Comparison of ENCODE assay signal across 26 cellular contexts in genomic region chr1:5877001-5877400, GRCh38.
"Had no signal": no experiment of that assay in that cellular context is flagged by ENCODE, and none has a peak within 500 bp of the region (broad histone marks: within the 10 kb centered on the region; RNA-seq: fewer than 3 reads in every experiment).

No MANE protein-coding gene starts in this region.

- H3K27ac Mint-ChIP-seq: immature natural killer cell had no signal

- H3K4me1 Mint-ChIP-seq: immature natural killer cell had no signal

- DNase-seq: dermis blood vessel endothelial cell; dorsolateral prefrontal cortex; effector CD4-positive, alpha-beta T cell; effector memory CD4-positive, alpha-beta T cell; erythroblast; esophagus squamous epithelium; foreskin fibroblast; foreskin melanocyte; gastrocnemius medialis; glutamatergic neuron; head of caudate nucleus; heart right ventricle; hippocampal formation; immature natural killer cell; islet precursor cell; left cardiac atrium; left ventricle myocardium superior; lower lobe of right lung; mesendoderm; midbrain had no signal

- H3K4me3 Mint-ChIP-seq: immature natural killer cell had no signal

- H3K27ac ChIP-seq: coronary artery, dorsolateral prefrontal cortex, epithelial cell of prostate, esophagus squamous epithelium, gastrocnemius medialis, heart right ventricle, left lung, lower lobe of right lung had no signal

- FAIRE-seq: colon, endometrium had no signal

- H3K9me3 Mint-ChIP-seq: immature natural killer cell had no signal

- H3K9me3 ChIP-seq: gastrocnemius medialis had no signal

- ATAC-seq: esophagus mucosa, gastrocnemius medialis, heart right ventricle, left cardiac atrium, left lung, left ventricle myocardium superior, lower lobe of right lung had no signal

- H3K4me3 ChIP-seq: coronary artery, dorsolateral prefrontal cortex, esophagus squamous epithelium, gastrocnemius medialis, heart right ventricle, left lung, lower lobe of right lung had no signal

- H3K4me1 ChIP-seq: esophagus squamous epithelium, gastrocnemius medialis, heart right ventricle, left lung, lower lobe of right lung had no signal

- H3K27me3 ChIP-seq: dorsolateral prefrontal cortex, esophagus squamous epithelium, gastrocnemius medialis, heart right ventricle, left lung had no signal
